In genomic region chr6:122399348-122400120, GRCh38 we compare ENCODE assay signal across 8 cellular contexts. TPM values are rescaled to one million over a fixed set of nuclear protein-coding genes. Genes with fewer than 3 reads are reported as not detected.
DNase-seq lines count a peak whose midpoint lies in the region; FAIRE-seq and TF ChIP-seq lines count a peak whose summit lies in the region.

HSF2 (plus strand) TSS chr6:122399652; CDS start chr6:122399738, 86 bp downstream.

- H3K4me2 ChIP-seq in Loucy (ENCODE audit: low read depth, low read length, poor library complexity, severe bottlenecking) (peak within 1 kb of the TSS; percentile 80), neural cell (ENCODE audit: low read length) (peak within 1 kb of the TSS; percentile 96)

- H3K9me3 ChIP-seq in Loucy (ENCODE audit: insufficient read depth, low read depth, low read length) (no peaks in the 10 kb centered on the region), neural cell (ENCODE audit: low read length) (no peaks in the 10 kb centered on the region), stomach (no peaks in the 10 kb centered on the region)

- peak; percentile 32 for TF ChIP-seq EP300 in neural cell (conservative IDR thresholded peaks at IDR 0.05; ENCODE audit: poor library complexity, severe bottlenecking)
- no peak for TF ChIP-seq EP300 in stomach (IDR thresholded peaks at IDR 0.05)

- H3K4me1 ChIP-seq in Loucy (ENCODE audit: insufficient read depth, low read length, poor library complexity, severe bottlenecking) (peaks cover 45% of the 10 kb centered on the region), stomach (peaks cover 12 to 38% (median 21%) of the 10 kb centered on the region in 4 donors)

- H3K9me2 ChIP-seq in Loucy (replicated peaks; ENCODE audit: low read depth, low read length) (no peaks in the 10 kb centered on the region; the same call in 1 of the 2 replicates), neural cell (ENCODE audit: insufficient read depth, low read length) (no peaks in the 10 kb centered on the region)

- peak within 1 kb of the TSS; percentile 98 for H2AFZ ChIP-seq in Loucy (ENCODE audit: low read length)
- H2AFZ ChIP-seq in neural cell (ENCODE audit: low read depth, low read length) = peak within 1 kb of the TSS; percentile 75

- WGBS in stomach, 5 donors = 0 to 1% (median 1%) methylated on average over 29 to 82 of the region's 82 CpGs

- H3K27me3 ChIP-seq in Loucy (ENCODE audit: insufficient read depth, low read length, poor library complexity, severe bottlenecking) (no peaks in the 10 kb centered on the region), neural cell (ENCODE audit: insufficient read depth, low read depth, low read length) (no peaks in the 10 kb centered on the region), stomach (no peaks in the 10 kb centered on the region)

- FAIRE-seq in H54 (lab: Jason Lieb, UNC) = peak; percentile 88

- peak; percentile 57 for TF ChIP-seq RAD21 in neural cell (conservative IDR thresholded peaks at IDR 0.05)

- H3K36me3 ChIP-seq in Loucy (ENCODE audit: insufficient read depth, low read length) (no peaks in the 10 kb centered on the region), neural cell (ENCODE audit: insufficient read depth, low read length) (no peaks in the 10 kb centered on the region), stomach (no peaks in the 10 kb centered on the region)

- H3K4me3 ChIP-seq in Loucy (ENCODE audit: low read length, poor library complexity, severe bottlenecking) (peak within 1 kb of the TSS; percentile 98), neural cell (ENCODE audit: low read length) (peak within 1 kb of the TSS; percentile 87), stomach (peak within 1 kb of the TSS; percentile 81 to 98 (median 93))

- H3K79me2 ChIP-seq in Loucy (ENCODE audit: insufficient read depth, low read length) (peaks cover 51% of the 10 kb centered on the region), neural cell (replicated peaks; ENCODE audit: insufficient read depth, low read length) (peaks cover 45% of the 10 kb centered on the region)

- peak within 1 kb of the TSS; percentile 94 for H3K9ac ChIP-seq in Loucy (ENCODE audit: low read depth, low read length, poor library complexity, severe bottlenecking)
- peak within 1 kb of the TSS; percentile 98 for H3K9ac ChIP-seq in neural cell (ENCODE audit: low read length)

- intact Hi-C loops in stomach (cut with DNase I; ENCODE audit: low total_unique reads) = loop anchor here (10.0 kb wide), 1 partner anchor 75 kb away; the partner anchor contains the start of gene SERINC1

- no peaks in the 10 kb centered on the region for H3F3A ChIP-seq in Loucy (ENCODE audit: low read depth)
- no peaks in the 10 kb centered on the region for H3F3A ChIP-seq in neural cell (ENCODE audit: insufficient read depth, low read length, poor library complexity, severe bottlenecking)

- peak; percentile 35; the same call in 1 of the 2 replicates for TF ChIP-seq CTCF in Loucy (conservative IDR thresholded peaks at IDR 0.05; ENCODE audit: low read length)
- TF ChIP-seq CTCF in neural cell (IDR thresholded peaks at IDR 0.05; ENCODE audit: poor library complexity, severe bottlenecking) = peak; percentile 62
- peak in 3 of 7 experiments; percentile 21 to 51 (median 23) for TF ChIP-seq CTCF in stomach (IDR thresholded peaks at IDR 0.05)

- DNase-seq in ELR (ENCODE audit: low read depth) (peak; percentile 98), H54 (ENCODE audit: insufficient read length, low spot score) (peak; percentile 71), fibroblast of the conjunctiva (ENCODE audit: low read depth) (peak; percentile 98), stomach (peak; percentile 96)
- peak; percentile 90 for DNase-seq in activated effector memory CD4-positive, alpha-beta T cell treated with Interleukin-2 at 50 U/mL for 16 hours

- H4K20me1 ChIP-seq in Loucy (ENCODE audit: insufficient read depth, low read length, poor library complexity, severe bottlenecking) = peaks cover 49% of the 10 kb centered on the region
- no peaks in the 10 kb centered on the region for H4K20me1 ChIP-seq in neural cell (ENCODE audit: insufficient read depth)

- H3K27ac ChIP-seq in neural cell (ENCODE audit: low read length) = peak within 1 kb of the TSS; percentile 96
- peak within 1 kb of the TSS; percentile 84 to 93 (median 90) for H3K27ac ChIP-seq in stomach

- TF ChIP-seq POLR2A in H54 (IDR thresholded peaks at IDR 0.05; ENCODE audit: low read depth, low read length) (peak; percentile 68), Raji (IDR thresholded peaks at IDR 0.05; ENCODE audit: insufficient read depth, low read depth, low read length) (peak; percentile 72), stomach (IDR thresholded peaks at IDR 0.05) (no peak)

TF ChIP-seq in neural cell, 6 proteins besides CTCF, POLR2A, EP300 and RAD21:
- TF ChIP-seq SMC3 (conservative IDR thresholded peaks at IDR 0.05; ENCODE audit: poor library complexity) = peak; percentile 5
- no peak for TF ChIP-seq REST (IDR thresholded peaks at IDR 0.05; ENCODE audit: borderline replicate concordance)
- no peak for TF ChIP-seq EZH2 (IDR thresholded peaks at IDR 0.05; ENCODE audit: borderline replicate concordance, insufficient read depth, low read length, poor library complexity, severe bottlenecking)
- TF ChIP-seq TAF1 (IDR thresholded peaks at IDR 0.05; ENCODE audit: low read depth) = peak; percentile 68
- TF ChIP-seq POLR2AphosphoS5 (IDR thresholded peaks at IDR 0.05) = peak; percentile 97
- TF ChIP-seq MXI1 (conservative IDR thresholded peaks at IDR 0.05; ENCODE audit: poor library complexity, severe bottlenecking) = peak; percentile 54

RNA-seq across cellular contexts. Expression of gene HSF2, which starts in this region (rescaled TPM):
- polyA plus RNA-seq in neural cell (135 and 153 TPM in 2 replicates), stomach (1 to 10 TPM; 5.6 to 8.9 (median 7.8) TPM)
- 140 and 143 TPM in 2 replicates for polyA minus RNA-seq in neural cell
- 10 to 100 TPM in 4 of 5 donors, 1 to 10 TPM in 1; 3.2 to 45.1 (median 20.4) TPM for total RNA-seq in stomach

Comparison
In these comparisons a context has a peak if more than half of its experiments do, and no peak if none do; other contexts are left out.
1. Peak in every context shown above with its lines: DNase-seq, H3K4me3 ChIP-seq and H3K27ac ChIP-seq.
2. RNA of gene HSF2 (polyA plus RNA-seq): 135 to 153 TPM in neural cell; 5.6 to 8.9 TPM in stomach; every median in the first group is over 10 times any median in the second.
3. POLR2A ChIP-seq: peak in H54 (single experiment) and Raji (single experiment); none in stomach (0 of 4).